Comparison of ENCODE assay signal across 31 cellular contexts in the genomic region with DNA sequence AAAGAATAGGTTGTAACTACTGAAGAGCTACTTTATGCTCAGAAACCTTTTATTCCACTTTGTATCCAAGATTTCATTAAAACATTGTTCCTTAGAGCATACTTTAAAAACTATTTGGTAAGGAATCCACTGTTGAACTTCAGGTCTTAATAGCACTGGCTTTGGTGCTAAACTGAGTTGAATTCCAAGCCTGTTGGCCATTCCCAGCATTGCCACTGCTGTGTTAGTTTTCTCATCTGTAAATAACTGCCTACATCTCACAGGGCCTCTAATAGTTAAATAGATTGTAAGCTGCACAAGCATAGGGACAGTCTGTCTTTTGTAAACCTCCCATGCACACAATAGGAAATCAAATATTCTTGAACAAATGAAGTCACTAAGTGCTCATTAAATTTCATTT.
"Had no signal": no experiment of that assay in that cellular context is flagged by ENCODE, and none has a peak within 500 bp of the region (broad histone marks: within the 10 kb centered on the region; RNA-seq: fewer than 3 reads in every experiment).

No MANE protein-coding gene starts in this region.

- H3K27ac Mint-ChIP-seq: activated CD4-positive, alpha-beta memory T cell treated with anti-CD3 and anti-CD28 coated beads, Interleukin-2, amount 10 ng/mL, durations not matched to agents 7 days and 5 days; activated CD4-positive, alpha-beta T cell treated with anti-CD3 and anti-CD28 coated beads, Interleukin-2, amount 10 ng/mL, durations not matched to agents 7 days and 5 days; activated naive CD4-positive, alpha-beta T cell treated with anti-CD3 and anti-CD28 coated beads, Interleukin-2, amount 10 ng/mL, durations not matched to agents 7 days and 5 days; activated naive CD4-positive, alpha-beta T cell treated with anti-CD3 and anti-CD28 coated beads, Interleukin-2, amount 50 U/mL, for 72 hours; activated naive CD8-positive, alpha-beta T cell treated with anti-CD3 and anti-CD28 coated beads, Interleukin-2, amount 10 ng/mL, durations not matched to agents 7 days and 5 days; activated T-cell treated with anti-CD3 and anti-CD28 coated beads, Interleukin-2, amount 50 U/mL, for 24 hours; activated T-cell treated with anti-CD3 and anti-CD28 coated beads, Interleukin-2, amount 50 U/mL, for 72 hours; T-helper 17 cell; T-helper 2 cell treated with Interferon-gamma antibody and Interleukin-4, amounts not matched to agents 5 μg/mL and 100 μg/mL, for 36 hours had no signal

- H3K9me3 Mint-ChIP-seq: activated CD4-positive, alpha-beta memory T cell treated with anti-CD3 and anti-CD28 coated beads, Interleukin-2, amount 10 ng/mL, durations not matched to agents 7 days and 5 days; activated CD4-positive, alpha-beta T cell treated with anti-CD3 and anti-CD28 coated beads, Interleukin-2, amount 10 ng/mL, durations not matched to agents 7 days and 5 days; activated naive CD4-positive, alpha-beta T cell treated with anti-CD3 and anti-CD28 coated beads, Interleukin-2, amount 10 ng/mL, durations not matched to agents 7 days and 5 days; activated naive CD4-positive, alpha-beta T cell treated with anti-CD3 and anti-CD28 coated beads, Interleukin-2, amount 50 U/mL, for 72 hours; activated naive CD8-positive, alpha-beta T cell treated with anti-CD3 and anti-CD28 coated beads, Interleukin-2, amount 10 ng/mL, durations not matched to agents 7 days and 5 days; activated T-cell treated with anti-CD3 and anti-CD28 coated beads, Interleukin-2, amount 50 U/mL, for 24 hours; activated T-cell treated with anti-CD3 and anti-CD28 coated beads, Interleukin-2, amount 50 U/mL, for 72 hours; central memory CD8-positive, alpha-beta T cell; T-helper 2 cell treated with Interferon-gamma antibody and Interleukin-4, amounts not matched to agents 5 μg/mL and 100 μg/mL, for 36 hours had no signal

- H3K4me3 Mint-ChIP-seq: activated CD4-positive, alpha-beta memory T cell treated with anti-CD3 and anti-CD28 coated beads, Interleukin-2, amount 10 ng/mL, durations not matched to agents 7 days and 5 days; activated CD4-positive, alpha-beta T cell treated with anti-CD3 and anti-CD28 coated beads, Interleukin-2, amount 10 ng/mL, durations not matched to agents 7 days and 5 days; activated naive CD4-positive, alpha-beta T cell treated with anti-CD3 and anti-CD28 coated beads, Interleukin-2, amount 10 ng/mL, durations not matched to agents 7 days and 5 days; activated naive CD8-positive, alpha-beta T cell treated with anti-CD3 and anti-CD28 coated beads, Interleukin-2, amount 10 ng/mL, durations not matched to agents 7 days and 5 days; activated T-cell treated with anti-CD3 and anti-CD28 coated beads, Interleukin-2, amount 50 U/mL, for 24 hours; activated T-cell treated with anti-CD3 and anti-CD28 coated beads, Interleukin-2, amount 50 U/mL, for 72 hours; central memory CD8-positive, alpha-beta T cell; T-helper 17 cell; T-helper 2 cell treated with Interferon-gamma antibody and Interleukin-4, amounts not matched to agents 5 μg/mL and 100 μg/mL, for 36 hours had no signal

- H3K27me3 Mint-ChIP-seq: activated CD4-positive, alpha-beta memory T cell treated with anti-CD3 and anti-CD28 coated beads, Interleukin-2, amount 10 ng/mL, durations not matched to agents 7 days and 5 days; activated CD4-positive, alpha-beta T cell treated with anti-CD3 and anti-CD28 coated beads, Interleukin-2, amount 10 ng/mL, durations not matched to agents 7 days and 5 days; activated naive CD4-positive, alpha-beta T cell treated with anti-CD3 and anti-CD28 coated beads, Interleukin-2, amount 10 ng/mL, durations not matched to agents 7 days and 5 days; activated naive CD8-positive, alpha-beta T cell treated with anti-CD3 and anti-CD28 coated beads, Interleukin-2, amount 10 ng/mL, durations not matched to agents 7 days and 5 days; activated T-cell treated with anti-CD3 and anti-CD28 coated beads, Interleukin-2, amount 50 U/mL, for 24 hours; central memory CD8-positive, alpha-beta T cell; T-helper 17 cell had no signal

- FAIRE-seq: bronchial epithelial cell, colon had no signal

- DNase-seq: activated CD4-positive, alpha-beta memory T cell treated with anti-CD3 and anti-CD28 coated beads, Interleukin-2, amount 10 ng/mL, durations not matched to agents 7 days and 5 days; activated CD4-positive, alpha-beta T cell treated with anti-CD3 and anti-CD28 coated beads for 1 hour; activated CD4-positive, alpha-beta T cell treated with anti-CD3 and anti-CD28 coated beads for 4 hours; activated CD4-positive, alpha-beta T cell treated with anti-CD3 and anti-CD28 coated beads, Interleukin-2, amount 10 ng/mL, durations not matched to agents 7 days and 5 days; activated CD4-positive, alpha-beta T cell treated with anti-CD3 and anti-CD28 coated beads, Interleukin-2, amount 50 U/mL, for 4 hours; activated CD8-positive, alpha-beta memory T cell treated with anti-CD3 and anti-CD28 coated beads, Interleukin-2, amount 50 U/mL, for 48 hours; activated gamma-delta T cell; activated naive CD4-positive, alpha-beta T cell; activated naive CD4-positive, alpha-beta T cell treated with anti-CD3 and anti-CD28 coated beads, Interleukin-2, amount 10 ng/mL, durations not matched to agents 7 days and 5 days; activated naive CD8-positive, alpha-beta T cell treated with anti-CD3 and anti-CD28 coated beads, Interleukin-2, amount 10 ng/mL, durations not matched to agents 7 days and 5 days; activated T-cell treated with anti-CD3 and anti-CD28 coated beads for 4 hours; activated T-cell treated with anti-CD3 and anti-CD28 coated beads, Interleukin-2, amount 50 U/mL, for 24 hours; activated T-cell treated with anti-CD3 and anti-CD28 coated beads, Interleukin-2, amount 50 U/mL, for 72 hours; brain microvascular endothelial cell; cortex of kidney; effector CD8-positive, alpha-beta T cell; erythroblast; foreskin keratinocyte; gastrocnemius medialis; glutamatergic neuron; heart left ventricle; T-helper 1 cell; T-helper 17 cell; T1000 had no signal

- ATAC-seq: activated naive CD4-positive, alpha-beta T cell treated with anti-CD3 and anti-CD28 coated beads, Interleukin-2, amount 50 U/mL, for 72 hours; activated T-cell treated with anti-CD3 and anti-CD28 coated beads, Interleukin-2, amount 50 U/mL, for 72 hours; foreskin keratinocyte; gastrocnemius medialis; heart left ventricle; T-helper 17 cell had no signal

- H3K36me3 ChIP-seq: brain microvascular endothelial cell had no signal

- H3K4me3 ChIP-seq: ascending aorta, esophagus muscularis mucosa, gastrocnemius medialis, heart left ventricle had no signal

- H3K27ac ChIP-seq: ascending aorta, brain microvascular endothelial cell, esophagus muscularis mucosa, foreskin keratinocyte, gastrocnemius medialis, heart left ventricle had no signal

- H3K27me3 ChIP-seq: ascending aorta, brain microvascular endothelial cell, esophagus muscularis mucosa, foreskin keratinocyte, gastrocnemius medialis, heart left ventricle had no signal

- H3K9me3 ChIP-seq: ascending aorta, esophagus muscularis mucosa, gastrocnemius medialis, heart left ventricle had no signal

- H3K4me1 Mint-ChIP-seq: activated CD4-positive, alpha-beta memory T cell treated with anti-CD3 and anti-CD28 coated beads, Interleukin-2, amount 10 ng/mL, durations not matched to agents 7 days and 5 days; activated CD4-positive, alpha-beta T cell treated with anti-CD3 and anti-CD28 coated beads, Interleukin-2, amount 10 ng/mL, durations not matched to agents 7 days and 5 days; activated naive CD4-positive, alpha-beta T cell treated with anti-CD3 and anti-CD28 coated beads, Interleukin-2, amount 10 ng/mL, durations not matched to agents 7 days and 5 days; activated naive CD8-positive, alpha-beta T cell treated with anti-CD3 and anti-CD28 coated beads, Interleukin-2, amount 10 ng/mL, durations not matched to agents 7 days and 5 days; central memory CD8-positive, alpha-beta T cell; T-helper 17 cell had no signal

- H3K4me1 ChIP-seq: ascending aorta, foreskin keratinocyte, heart left ventricle had no signal
